In the genomic region with DNA sequence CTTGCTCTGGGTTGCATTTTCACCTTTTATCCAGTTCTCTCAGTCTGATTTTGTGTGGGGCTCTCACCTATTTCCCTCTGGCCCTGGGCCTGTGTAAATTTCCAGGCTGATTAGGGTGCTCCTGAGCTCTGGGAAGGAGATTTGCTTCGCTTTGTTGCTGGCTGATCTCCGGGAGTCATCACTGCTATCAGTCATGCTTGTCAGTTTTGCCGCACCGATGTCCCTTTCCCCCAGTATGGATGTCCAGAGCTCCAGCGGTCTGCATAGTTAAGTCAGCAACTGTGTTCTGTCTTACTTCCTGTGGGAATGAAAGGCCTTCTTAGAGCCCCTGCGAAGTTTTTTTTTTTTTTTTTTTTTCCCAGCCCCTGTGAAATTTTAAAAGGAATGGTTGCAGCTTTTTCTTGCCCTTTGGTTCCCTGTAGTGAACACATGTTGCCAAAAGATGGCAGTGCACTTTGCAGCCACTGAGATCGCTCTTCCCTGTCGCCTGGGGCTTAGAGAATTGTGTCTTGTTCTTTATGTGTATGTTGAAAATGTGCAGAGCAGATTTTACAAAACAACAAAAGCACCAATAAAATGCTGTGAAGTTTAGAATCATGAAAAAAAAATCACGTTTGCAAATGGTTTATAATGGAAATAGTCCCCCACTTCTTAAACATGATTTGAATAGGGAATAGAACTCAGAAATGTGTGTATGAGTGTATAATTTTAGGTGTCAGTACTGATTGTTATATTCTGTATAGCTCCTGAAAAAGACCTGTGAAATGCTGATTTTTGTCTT, we compare ENCODE assay signal across 9 cellular contexts.
A peak's percentile ranks its signal among the peaks of the same experiment; 100 is the strongest.
DNase-seq lines count a peak whose midpoint lies in the region; ATAC-seq and TF ChIP-seq lines count a peak whose summit lies in the region.
"Had no signal": no experiment of that assay in that cellular context is flagged by ENCODE, and none has a peak within 500 bp of the region (broad histone marks: within the 10 kb centered on the region; RNA-seq: fewer than 3 reads in every experiment).

No MANE protein-coding gene starts in this region.

- H3K4me3 ChIP-seq in BJ (ENCODE audit: low read depth, low read length) (no peak overlapping the region), left lung (no peak overlapping the region)
- H3K4me3 ChIP-seq: skin epidermis had no signal

- ATAC-seq in GM19372 (IDR thresholded peaks at IDR 0.05; ENCODE audit: low read depth, unreplicated experiment) (peak; percentile 52), left lung (peak; percentile 76)
- no peak for ATAC-seq in stimulated activated memory B cell treated with anti-CD40 and anti-IgM and Interleukin-4, amounts not matched to agents 10 μg/mL and 1 μg/mL and 100 μg/mL, for 72 hours

- POLR2A ChIA-PET in BJ (lab: Charles Lee), result no interaction called here

- peaks cover 0 to 19% of the 10 kb centered on the region in 2 donors for H3K4me1 ChIP-seq in left lung

- CTCF ChIA-PET in BJ (lab: Yijun Ruan, JAX), result interaction anchor here (0.6 to 5.8 kb wide), 29 partner anchors 9 to 485 kb away, joined by 3 to 35 read pairs (median 4); no protein-coding TSS in a partner anchor

- H3K9me3 ChIP-seq in left lung, result no peaks in the 10 kb centered on the region

- H3K4me1 Mint-ChIP-seq in chondrocyte (ENCODE audit: low read depth), result peaks cover 44% of the 10 kb centered on the region
- no peaks in the 10 kb centered on the region for H3K4me1 Mint-ChIP-seq in stimulated activated memory B cell treated with anti-CD40 and anti-IgM and Interleukin-4, amounts not matched to agents 10 μg/mL and 1 μg/mL and 100 μg/mL, for 72 hours

- DNase-seq in BJ (ENCODE audit: low read depth), result no peak
- peak; percentile 50 for DNase-seq in NCI-H2171 treated with DMSO at 0.1 percent for 48 hours (lab: John Stamatoyannopoulos, UW)
- no peak for DNase-seq in chondrocyte (ENCODE audit: low spot score)
- no peak for DNase-seq in left lung
- no peak for DNase-seq in NK-92 treated with Interleukin-12 subunit alpha and Interleukin-12 subunit beta, amount 100 ng/mL, for 24 hours (lab: John Stamatoyannopoulos, UW)
- DNase-seq in GOT3 (lab: John Stamatoyannopoulos, UW), result no peak

- peak; percentile 79 for TF ChIP-seq CTCF in BJ (IDR thresholded peaks at IDR 0.05; ENCODE audit: insufficient read depth, low read depth, low read length)
- TF ChIP-seq CTCF in chondrocyte (IDR thresholded peaks at IDR 0.05), result peak; percentile 91
- peak; percentile 52 to 59 for TF ChIP-seq CTCF in left lung (IDR thresholded peaks at IDR 0.05)

- H3K9me3 Mint-ChIP-seq in chondrocyte (ENCODE audit: low read depth), result no peaks in the 10 kb centered on the region
- H3K9me3 Mint-ChIP-seq in stimulated activated memory B cell treated with anti-CD40 and anti-IgM and Interleukin-4, amounts not matched to agents 10 μg/mL and 1 μg/mL and 100 μg/mL, for 72 hours, result no peaks in the 10 kb centered on the region

- H3K27ac ChIP-seq in left lung, result peak overlapping the region in 1 of 2 donors; percentile 42
- H3K27ac ChIP-seq: skin epidermis had no signal

- H3K27me3 Mint-ChIP-seq in chondrocyte (ENCODE audit: low read depth), result peaks cover 8% of the 10 kb centered on the region
- H3K27me3 Mint-ChIP-seq in stimulated activated memory B cell treated with anti-CD40 and anti-IgM and Interleukin-4, amounts not matched to agents 10 μg/mL and 1 μg/mL and 100 μg/mL, for 72 hours, result peaks cover 30% of the 10 kb centered on the region

- H3K36me3 Mint-ChIP-seq in chondrocyte (ENCODE audit: low read depth), result peaks cover 1% of the 10 kb centered on the region
- H3K36me3 Mint-ChIP-seq in stimulated activated memory B cell treated with anti-CD40 and anti-IgM and Interleukin-4, amounts not matched to agents 10 μg/mL and 1 μg/mL and 100 μg/mL, for 72 hours, result no peaks in the 10 kb centered on the region

- H3K27ac Mint-ChIP-seq in chondrocyte (ENCODE audit: unreplicated experiment), result peak overlapping the region; percentile 34
- H3K27ac Mint-ChIP-seq in stimulated activated memory B cell treated with anti-CD40 and anti-IgM and Interleukin-4, amounts not matched to agents 10 μg/mL and 1 μg/mL and 100 μg/mL, for 72 hours, result no peak overlapping the region

- no peaks in the 10 kb centered on the region for H3K27me3 ChIP-seq in BJ (ENCODE audit: control insufficient read depth, insufficient read depth, low read length)
- no peaks in the 10 kb centered on the region for H3K27me3 ChIP-seq in left lung

- H3K4me3 Mint-ChIP-seq in chondrocyte (ENCODE audit: unreplicated experiment), result peak overlapping the region; percentile 29
- no peak overlapping the region for H3K4me3 Mint-ChIP-seq in stimulated activated memory B cell treated with anti-CD40 and anti-IgM and Interleukin-4, amounts not matched to agents 10 μg/mL and 1 μg/mL and 100 μg/mL, for 72 hours

- intact Hi-C loops in left lung (cut with DNase I), result no loop called here

- H3K36me3 ChIP-seq in BJ (ENCODE audit: control insufficient read depth, insufficient read depth, low read length) (no peaks in the 10 kb centered on the region), left lung (no peaks in the 10 kb centered on the region)
